ENCODE assay signal across 1 cellular context in genomic region chr6:134293659-134294161, GRCh38.
A peak's percentile ranks its signal among the peaks of the same experiment; 100 is the strongest.
TF ChIP-seq lines count a peak whose summit lies in the region.

No MANE protein-coding gene starts in this region.

TF ChIP-seq in K562, 482 proteins besides CTCF, POLR2A, EP300 and RAD21 (continued from another document and continues in another):
- TF ChIP-seq ZBTB49 (CRISPR knock-in tag; IDR thresholded peaks at IDR 0.05; ENCODE audit: borderline replicate concordance) (no peak), ZNF282 (CRISPR knock-in tag; IDR thresholded peaks at IDR 0.05) (no peak), NR1H2 (CRISPR knock-in tag; IDR thresholded peaks at IDR 0.05) (no peak), ATF7 (IDR thresholded peaks at IDR 0.05) (0 out of 2 replicates have a peak, but pooled peaks have one; percentile 11), MEF2A (IDR thresholded peaks at IDR 0.05; ENCODE audit: control insufficient read depth, low read depth, low read length) (no peak), ARID1B (IDR thresholded peaks at IDR 0.05) (peak; percentile 88), PBX2 (CRISPR knock-in tag; IDR thresholded peaks at IDR 0.05; ENCODE audit: low read depth) (no peak), PBX2 (tag; conservative IDR thresholded peaks at IDR 0.05; ENCODE audit: low read depth) (peak; percentile 94), IRF9 (tag; IDR thresholded peaks at IDR 0.05) (no peak), MCM2 (IDR thresholded peaks at IDR 0.05; ENCODE audit: low read depth) (no peak), NUFIP1 (IDR thresholded peaks at IDR 0.05; ENCODE audit: partially characterized antibody) (no peak), E2F1 (CRISPR knock-in tag; IDR thresholded peaks at IDR 0.05) (no peak), MTA1 (IDR thresholded peaks at IDR 0.05; ENCODE audit: borderline replicate concordance) (peak; percentile 36; the same call in 1 of the 2 replicates), PKNOX1 (IDR thresholded peaks at IDR 0.05) (peak; percentile 83), E2F8 (IDR thresholded peaks at IDR 0.05; ENCODE audit: low read depth, partially characterized antibody) (no peak), EHMT2 (IDR thresholded peaks at IDR 0.05) (no peak), ZNF23 (CRISPR knock-in tag; IDR thresholded peaks at IDR 0.05) (no peak), CTCFL (IDR thresholded peaks at IDR 0.05; ENCODE audit: borderline replicate concordance, insufficient read depth, low read depth, low read length, poor library complexity, severe bottlenecking) (no peak), YY1 (IDR thresholded peaks at IDR 0.05; ENCODE audit: borderline replicate concordance in 1 of 3, control insufficient read depth in 1 of 3, extremely low read depth in 1 of 3, insufficient read depth in 3 of 3, insufficient read length in 1 of 3, insufficient replicate concordance in 2 of 3, low read depth in 1 of 3, low read length in 2 of 3) (no peak), SMARCE1 (IDR thresholded peaks at IDR 0.05) (peak; percentile 75), THRA (IDR thresholded peaks at IDR 0.05) (no peak), NCOA4 (IDR thresholded peaks at IDR 0.05; ENCODE audit: partially characterized antibody) (no peak), GABPB2 (CRISPR knock-in tag; conservative IDR thresholded peaks at IDR 0.05) (no peak), MAFK (IDR thresholded peaks at IDR 0.05; ENCODE audit: low read length) (no peak), FOXM1 (IDR thresholded peaks at IDR 0.05; ENCODE audit: low read depth) (peak; percentile 17; the same call in 1 of the 2 replicates), FOXM1 (CRISPR knock-in tag; IDR thresholded peaks at IDR 0.05; ENCODE audit: low read depth) (no peak), MAFG (tag; conservative IDR thresholded peaks at IDR 0.05) (no peak), CREB3 (tag; conservative IDR thresholded peaks at IDR 0.05; ENCODE audit: low read depth) (peak; percentile 57; the same call in 1 of the 2 replicates), PHF21A (IDR thresholded peaks at IDR 0.05; ENCODE audit: borderline replicate concordance, low read depth) (no peak), ZNF146 (CRISPR knock-in tag; IDR thresholded peaks at IDR 0.05; ENCODE audit: unreplicated experiment) (no peak), USF1 (CRISPR knock-in tag; IDR thresholded peaks at IDR 0.05) (no peak), ZNF639 (CRISPR knock-in tag; conservative IDR thresholded peaks at IDR 0.05 in 1 of 2, IDR thresholded peaks at IDR 0.05 in 1 of 2) (peak in 1 of 2 experiments; percentile 61; a peak in 2 of 4 replicates), XRCC5 (IDR thresholded peaks at IDR 0.05; ENCODE audit: low read depth, low read length) (no peak), RBM25 (IDR thresholded peaks at IDR 0.05; ENCODE audit: low read depth, low read length, severe bottlenecking) (no peak), ZNF143 (CRISPR knock-in tag; IDR thresholded peaks at IDR 0.05) (no peak), MYC (IDR thresholded peaks at IDR 0.05; ENCODE audit: low read depth, low read length) (peak; percentile 41; the same call in 1 of the 2 replicates), MYC (CRISPR knock-in tag; IDR thresholded peaks at IDR 0.05; ENCODE audit: borderline replicate concordance, low read depth) (no peak), ETV1 (tag; conservative IDR thresholded peaks at IDR 0.05; ENCODE audit: low read depth) (0 out of 2 replicates have a peak, but pooled peaks have one; percentile 31), USF2 (CRISPR knock-in tag; IDR thresholded peaks at IDR 0.05) (no peak), BCL6 (CRISPR knock-in tag; IDR thresholded peaks at IDR 0.05) (0 out of 2 replicates have a peak, but pooled peaks have one; percentile 24), HEY1 (CRISPR knock-in tag; IDR thresholded peaks at IDR 0.05; ENCODE audit: borderline replicate concordance) (no peak), STAT5A (IDR thresholded peaks at IDR 0.05; ENCODE audit: borderline replicate concordance, low read length) (peak; percentile 28; the same call in 1 of the 2 replicates), TBL1XR1 (IDR thresholded peaks at IDR 0.05; ENCODE audit: low read length in 2 of 2) (peak in 1 of 2 experiments; percentile 53; a peak in 1 of 4 replicates), CREBBP (IDR thresholded peaks at IDR 0.05; ENCODE audit: low read depth, low read length) (no peak)
